ENCODE assay signal across 1 cellular context in the genomic region with DNA sequence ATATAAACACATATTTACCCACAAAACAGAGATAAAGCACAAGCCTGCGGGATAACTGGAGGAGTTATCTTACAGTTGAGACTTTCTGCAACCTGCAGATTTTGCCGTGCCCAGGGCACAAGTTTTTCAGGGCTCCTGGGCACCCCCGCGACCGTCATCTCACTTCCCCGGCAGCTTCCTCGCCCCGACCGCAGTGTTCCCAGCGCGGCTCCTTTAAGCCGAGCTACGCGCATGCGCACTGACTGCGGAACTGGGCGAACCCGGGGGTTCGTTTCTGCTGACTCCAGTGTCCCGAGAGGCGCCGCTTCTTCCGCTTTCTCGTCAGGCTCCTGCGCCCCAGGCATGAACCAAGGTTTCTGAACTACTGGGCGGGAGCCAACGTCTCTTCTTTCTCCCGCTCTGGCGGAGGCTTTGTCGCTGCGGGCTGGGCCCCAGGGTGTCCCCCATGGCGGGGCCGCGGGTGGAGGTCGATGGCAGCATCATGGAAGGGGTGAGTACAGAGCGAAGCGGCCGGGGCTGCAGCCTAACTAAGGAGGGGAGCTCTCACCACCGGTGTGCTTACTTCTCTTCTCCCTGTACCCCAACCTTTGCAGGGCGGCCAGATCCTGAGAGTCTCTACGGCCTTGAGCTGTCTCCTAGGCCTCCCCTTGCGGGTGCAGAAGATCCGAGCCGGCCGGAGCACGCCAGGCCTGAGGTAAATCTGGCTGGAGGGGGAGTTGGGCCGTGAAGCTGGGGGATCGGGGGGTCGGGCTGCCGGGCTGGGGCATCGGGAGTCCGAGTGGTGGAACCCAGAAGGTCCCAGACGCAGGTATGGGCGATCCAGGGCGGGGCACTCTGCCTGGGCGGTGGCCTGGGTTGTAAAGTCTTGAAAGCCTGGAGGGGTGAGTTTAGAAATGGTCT.
TF ChIP-seq lines count a peak whose summit lies in the region.

RTCA (plus strand) TSS at position 286 of the 900 bp plus-strand sequence; CDS start at position 446, 160 bp downstream.

TF ChIP-seq in K562, 482 proteins besides CTCF, POLR2A, EP300 and RAD21 (continued from another document and continues in another):
- TF ChIP-seq, protein P1, sequence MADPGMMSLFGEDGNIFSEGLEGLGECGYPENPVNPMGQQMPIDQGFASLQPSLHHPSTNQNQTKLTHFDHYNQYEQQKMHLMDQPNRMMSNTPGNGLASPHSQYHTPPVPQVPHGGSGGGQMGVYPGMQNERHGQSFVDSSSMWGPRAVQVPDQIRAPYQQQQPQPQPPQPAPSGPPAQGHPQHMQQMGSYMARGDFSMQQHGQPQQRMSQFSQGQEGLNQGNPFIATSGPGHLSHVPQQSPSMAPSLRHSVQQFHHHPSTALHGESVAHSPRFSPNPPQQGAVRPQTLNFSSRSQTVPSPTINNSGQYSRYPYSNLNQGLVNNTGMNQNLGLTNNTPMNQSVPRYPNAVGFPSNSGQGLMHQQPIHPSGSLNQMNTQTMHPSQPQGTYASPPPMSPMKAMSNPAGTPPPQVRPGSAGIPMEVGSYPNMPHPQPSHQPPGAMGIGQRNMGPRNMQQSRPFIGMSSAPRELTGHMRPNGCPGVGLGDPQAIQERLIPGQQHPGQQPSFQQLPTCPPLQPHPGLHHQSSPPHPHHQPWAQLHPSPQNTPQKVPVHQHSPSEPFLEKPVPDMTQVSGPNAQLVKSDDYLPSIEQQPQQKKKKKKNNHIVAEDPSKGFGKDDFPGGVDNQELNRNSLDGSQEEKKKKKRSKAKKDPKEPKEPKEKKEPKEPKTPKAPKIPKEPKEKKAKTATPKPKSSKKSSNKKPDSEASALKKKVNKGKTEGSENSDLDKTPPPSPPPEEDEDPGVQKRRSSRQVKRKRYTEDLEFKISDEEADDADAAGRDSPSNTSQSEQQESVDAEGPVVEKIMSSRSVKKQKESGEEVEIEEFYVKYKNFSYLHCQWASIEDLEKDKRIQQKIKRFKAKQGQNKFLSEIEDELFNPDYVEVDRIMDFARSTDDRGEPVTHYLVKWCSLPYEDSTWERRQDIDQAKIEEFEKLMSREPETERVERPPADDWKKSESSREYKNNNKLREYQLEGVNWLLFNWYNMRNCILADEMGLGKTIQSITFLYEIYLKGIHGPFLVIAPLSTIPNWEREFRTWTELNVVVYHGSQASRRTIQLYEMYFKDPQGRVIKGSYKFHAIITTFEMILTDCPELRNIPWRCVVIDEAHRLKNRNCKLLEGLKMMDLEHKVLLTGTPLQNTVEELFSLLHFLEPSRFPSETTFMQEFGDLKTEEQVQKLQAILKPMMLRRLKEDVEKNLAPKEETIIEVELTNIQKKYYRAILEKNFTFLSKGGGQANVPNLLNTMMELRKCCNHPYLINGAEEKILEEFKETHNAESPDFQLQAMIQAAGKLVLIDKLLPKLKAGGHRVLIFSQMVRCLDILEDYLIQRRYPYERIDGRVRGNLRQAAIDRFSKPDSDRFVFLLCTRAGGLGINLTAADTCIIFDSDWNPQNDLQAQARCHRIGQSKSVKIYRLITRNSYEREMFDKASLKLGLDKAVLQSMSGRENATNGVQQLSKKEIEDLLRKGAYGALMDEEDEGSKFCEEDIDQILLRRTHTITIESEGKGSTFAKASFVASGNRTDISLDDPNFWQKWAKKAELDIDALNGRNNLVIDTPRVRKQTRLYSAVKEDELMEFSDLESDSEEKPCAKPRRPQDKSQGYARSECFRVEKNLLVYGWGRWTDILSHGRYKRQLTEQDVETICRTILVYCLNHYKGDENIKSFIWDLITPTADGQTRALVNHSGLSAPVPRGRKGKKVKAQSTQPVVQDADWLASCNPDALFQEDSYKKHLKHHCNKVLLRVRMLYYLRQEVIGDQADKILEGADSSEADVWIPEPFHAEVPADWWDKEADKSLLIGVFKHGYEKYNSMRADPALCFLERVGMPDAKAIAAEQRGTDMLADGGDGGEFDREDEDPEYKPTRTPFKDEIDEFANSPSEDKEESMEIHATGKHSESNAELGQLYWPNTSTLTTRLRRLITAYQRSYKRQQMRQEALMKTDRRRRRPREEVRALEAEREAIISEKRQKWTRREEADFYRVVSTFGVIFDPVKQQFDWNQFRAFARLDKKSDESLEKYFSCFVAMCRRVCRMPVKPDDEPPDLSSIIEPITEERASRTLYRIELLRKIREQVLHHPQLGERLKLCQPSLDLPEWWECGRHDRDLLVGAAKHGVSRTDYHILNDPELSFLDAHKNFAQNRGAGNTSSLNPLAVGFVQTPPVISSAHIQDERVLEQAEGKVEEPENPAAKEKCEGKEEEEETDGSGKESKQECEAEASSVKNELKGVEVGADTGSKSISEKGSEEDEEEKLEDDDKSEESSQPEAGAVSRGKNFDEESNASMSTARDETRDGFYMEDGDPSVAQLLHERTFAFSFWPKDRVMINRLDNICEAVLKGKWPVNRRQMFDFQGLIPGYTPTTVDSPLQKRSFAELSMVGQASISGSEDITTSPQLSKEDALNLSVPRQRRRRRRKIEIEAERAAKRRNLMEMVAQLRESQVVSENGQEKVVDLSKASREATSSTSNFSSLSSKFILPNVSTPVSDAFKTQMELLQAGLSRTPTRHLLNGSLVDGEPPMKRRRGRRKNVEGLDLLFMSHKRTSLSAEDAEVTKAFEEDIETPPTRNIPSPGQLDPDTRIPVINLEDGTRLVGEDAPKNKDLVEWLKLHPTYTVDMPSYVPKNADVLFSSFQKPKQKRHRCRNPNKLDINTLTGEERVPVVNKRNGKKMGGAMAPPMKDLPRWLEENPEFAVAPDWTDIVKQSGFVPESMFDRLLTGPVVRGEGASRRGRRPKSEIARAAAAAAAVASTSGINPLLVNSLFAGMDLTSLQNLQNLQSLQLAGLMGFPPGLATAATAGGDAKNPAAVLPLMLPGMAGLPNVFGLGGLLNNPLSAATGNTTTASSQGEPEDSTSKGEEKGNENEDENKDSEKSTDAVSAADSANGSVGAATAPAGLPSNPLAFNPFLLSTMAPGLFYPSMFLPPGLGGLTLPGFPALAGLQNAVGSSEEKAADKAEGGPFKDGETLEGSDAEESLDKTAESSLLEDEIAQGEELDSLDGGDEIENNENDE (IDR thresholded peaks at IDR 0.05; ENCODE audit: low read depth, low read length), result no peak
- TF ChIP-seq KDM4B (IDR thresholded peaks at IDR 0.05; ENCODE audit: borderline replicate concordance in 2 of 2, low read depth in 1 of 2), result no peak
- TF ChIP-seq SLC30A9 (CRISPR knock-in tag; IDR thresholded peaks at IDR 0.05), result no peak
- TF ChIP-seq BRD9 (IDR thresholded peaks at IDR 0.05; ENCODE audit: low read depth, partially characterized antibody), result no peak
- TF ChIP-seq SETDB1 (IDR thresholded peaks at IDR 0.05; ENCODE audit: low read length), result no peak
- TF ChIP-seq RNF2 (IDR thresholded peaks at IDR 0.05), result peak; percentile 40; the same call in 1 of the 2 replicates
- TF ChIP-seq RFX7 (CRISPR knock-in tag; IDR thresholded peaks at IDR 0.05), result no peak
- TF ChIP-seq NONO (IDR thresholded peaks at IDR 0.05; ENCODE audit: low read depth in 2 of 2, low read length in 1 of 2), result no peak; a peak in 1 of 4 replicates
- TF ChIP-seq, protein P2, sequence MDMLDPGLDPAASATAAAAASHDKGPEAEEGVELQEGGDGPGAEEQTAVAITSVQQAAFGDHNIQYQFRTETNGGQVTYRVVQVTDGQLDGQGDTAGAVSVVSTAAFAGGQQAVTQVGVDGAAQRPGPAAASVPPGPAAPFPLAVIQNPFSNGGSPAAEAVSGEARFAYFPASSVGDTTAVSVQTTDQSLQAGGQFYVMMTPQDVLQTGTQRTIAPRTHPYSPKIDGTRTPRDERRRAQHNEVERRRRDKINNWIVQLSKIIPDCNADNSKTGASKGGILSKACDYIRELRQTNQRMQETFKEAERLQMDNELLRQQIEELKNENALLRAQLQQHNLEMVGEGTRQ (CRISPR knock-in tag; IDR thresholded peaks at IDR 0.05), result no peak
- no peak for TF ChIP-seq E2F8 (IDR thresholded peaks at IDR 0.05; ENCODE audit: low read depth, partially characterized antibody)
- TF ChIP-seq CTBP1 (IDR thresholded peaks at IDR 0.05; ENCODE audit: borderline replicate concordance), result 0 out of 2 replicates have a peak, but pooled peaks have one; percentile 51
- no peak for TF ChIP-seq KLF6 (CRISPR knock-in tag; IDR thresholded peaks at IDR 0.05; ENCODE audit: borderline replicate concordance)
- peak in 2 of 3 experiments; percentile 7 to 60 for TF ChIP-seq YY1 (IDR thresholded peaks at IDR 0.05; ENCODE audit: borderline replicate concordance in 1 of 3, control insufficient read depth in 1 of 3, extremely low read depth in 1 of 3, insufficient read depth in 3 of 3, insufficient read length in 1 of 3, insufficient replicate concordance in 2 of 3, low read depth in 1 of 3, low read length in 2 of 3)
- TF ChIP-seq, protein P3, sequence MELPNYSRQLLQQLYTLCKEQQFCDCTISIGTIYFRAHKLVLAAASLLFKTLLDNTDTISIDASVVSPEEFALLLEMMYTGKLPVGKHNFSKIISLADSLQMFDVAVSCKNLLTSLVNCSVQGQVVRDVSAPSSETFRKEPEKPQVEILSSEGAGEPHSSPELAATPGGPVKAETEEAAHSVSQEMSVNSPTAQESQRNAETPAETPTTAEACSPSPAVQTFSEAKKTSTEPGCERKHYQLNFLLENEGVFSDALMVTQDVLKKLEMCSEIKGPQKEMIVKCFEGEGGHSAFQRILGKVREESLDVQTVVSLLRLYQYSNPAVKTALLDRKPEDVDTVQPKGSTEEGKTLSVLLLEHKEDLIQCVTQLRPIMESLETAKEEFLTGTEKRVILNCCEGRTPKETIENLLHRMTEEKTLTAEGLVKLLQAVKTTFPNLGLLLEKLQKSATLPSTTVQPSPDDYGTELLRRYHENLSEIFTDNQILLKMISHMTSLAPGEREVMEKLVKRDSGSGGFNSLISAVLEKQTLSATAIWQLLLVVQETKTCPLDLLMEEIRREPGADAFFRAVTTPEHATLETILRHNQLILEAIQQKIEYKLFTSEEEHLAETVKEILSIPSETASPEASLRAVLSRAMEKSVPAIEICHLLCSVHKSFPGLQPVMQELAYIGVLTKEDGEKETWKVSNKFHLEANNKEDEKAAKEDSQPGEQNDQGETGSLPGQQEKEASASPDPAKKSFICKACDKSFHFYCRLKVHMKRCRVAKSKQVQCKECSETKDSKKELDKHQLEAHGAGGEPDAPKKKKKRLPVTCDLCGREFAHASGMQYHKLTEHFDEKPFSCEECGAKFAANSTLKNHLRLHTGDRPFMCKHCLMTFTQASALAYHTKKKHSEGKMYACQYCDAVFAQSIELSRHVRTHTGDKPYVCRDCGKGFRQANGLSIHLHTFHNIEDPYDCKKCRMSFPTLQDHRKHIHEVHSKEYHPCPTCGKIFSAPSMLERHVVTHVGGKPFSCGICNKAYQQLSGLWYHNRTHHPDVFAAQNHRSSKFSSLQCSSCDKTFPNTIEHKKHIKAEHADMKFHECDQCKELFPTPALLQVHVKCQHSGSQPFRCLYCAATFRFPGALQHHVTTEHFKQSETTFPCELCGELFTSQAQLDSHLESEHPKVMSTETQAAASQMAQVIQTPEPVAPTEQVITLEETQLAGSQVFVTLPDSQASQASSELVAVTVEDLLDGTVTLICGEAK (IDR thresholded peaks at IDR 0.05), result peak; percentile 74
- TF ChIP-seq, protein P3 (CRISPR knock-in tag; IDR thresholded peaks at IDR 0.05), result no peak
- TF ChIP-seq CCNT2 (IDR thresholded peaks at IDR 0.05; ENCODE audit: borderline replicate concordance, extremely low read depth, insufficient read length, low read depth, low read length), result no peak
- TF ChIP-seq PREB (CRISPR knock-in tag; IDR thresholded peaks at IDR 0.05), result 0 out of 2 replicates have a peak, but pooled peaks have one; percentile 19
- TF ChIP-seq CSDE1 (IDR thresholded peaks at IDR 0.05), result no peak
- no peak; the same call in 1 of the 2 replicates for TF ChIP-seq ZNF764 (CRISPR knock-in tag; IDR thresholded peaks at IDR 0.05; ENCODE audit: low read depth)
- TF ChIP-seq ZFP30 (CRISPR knock-in tag; IDR thresholded peaks at IDR 0.05; ENCODE audit: borderline replicate concordance), result no peak
- TF ChIP-seq SRSF7 (optimal IDR thresholded peaks at IDR 0.05; ENCODE audit: low read depth, low read length), result no peak
